In genomic region chr9:10054456-10054855, GRCh38 we compare ENCODE assay signal across 8 cellular contexts.
"Had no signal": no experiment of that assay in that cellular context is flagged by ENCODE, and none has a peak within 500 bp of the region (broad histone marks: within the 10 kb centered on the region; RNA-seq: fewer than 3 reads in every experiment).

No MANE protein-coding gene starts in this region.

- H3K4me3 ChIP-seq: GM23248, HAP-1, K562 had no signal

- H3K27ac ChIP-seq: GM23248 had no signal

- FAIRE-seq: HTR-8/SVneo, K562 had no signal

- H3K9ac ChIP-seq: GM23248 had no signal

- H2AFZ ChIP-seq: GM23248 had no signal

- H3K4me1 ChIP-seq: HAP-1 had no signal

- H3K9me3 ChIP-seq: HAP-1 had no signal

- ATAC-seq: HCT116, K562 had no signal

- DNase-seq: GM23248, H7, HFFc6, IMR-90 had no signal

- H3K36me3 ChIP-seq: HAP-1 had no signal
